Comparison of ENCODE assay signal across 20 cellular contexts in genomic region chr18:54169710-54170403, GRCh38. TPM values are rescaled to one million over a fixed set of nuclear protein-coding genes. Genes with fewer than 3 reads are reported as not detected.
DNase-seq lines count a peak whose midpoint lies in the region; ATAC-seq and TF ChIP-seq lines count a peak whose summit lies in the region.
"Had no signal": no experiment of that assay in that cellular context is flagged by ENCODE, and none has a peak within 500 bp of the region (broad histone marks: within the 10 kb centered on the region; RNA-seq: fewer than 3 reads in every experiment).

No MANE protein-coding gene starts in this region.

- POLR2A ChIA-PET in CD8-positive, alpha-beta memory T cell (lab: Charles Lee) = no interaction called here

- TF ChIP-seq POLR2A in body of pancreas (IDR thresholded peaks at IDR 0.05) = no peak

- H3K9me3 Mint-ChIP-seq in activated T-cell treated with anti-CD3 and anti-CD28 coated beads, Interleukin-2, amount 50 U/mL, for 72 hours = no peaks in the 10 kb centered on the region
- no peaks in the 10 kb centered on the region for H3K9me3 Mint-ChIP-seq in CD8-positive, alpha-beta memory T cell
- no peaks in the 10 kb centered on the region for H3K9me3 Mint-ChIP-seq in activated T-helper 1 cell treated with anti-CD3 and anti-CD28 coated beads, Interleukin-12 subunit alpha, Interleukin-12 subunit beta, Interleukin-2, Interleukin-4 antibody, amounts not matched to agents 30 ng/mL and 10 ng/mL and 1 ng/mL, durations not matched to agents 14 hours and 24 hours and 36 hours
- H3K9me3 Mint-ChIP-seq: CD4-positive, CD25-positive, alpha-beta regulatory T cell had no signal

- H3K9me3 ChIP-seq in CD8-positive, alpha-beta memory T cell (ENCODE audit: low read length) = no peaks in the 10 kb centered on the region
- H3K9me3 ChIP-seq in body of pancreas = no peaks in the 10 kb centered on the region
- H3K9me3 ChIP-seq: BLaER1 had no signal

- no peak overlapping the region for H3K4me3 ChIP-seq in CD8-positive, alpha-beta memory T cell (ENCODE audit: low read length)
- H3K4me3 ChIP-seq in body of pancreas = no peak overlapping the region
- H3K4me3 ChIP-seq: BLaER1, GM23248 had no signal

- no peak for DNase-seq in activated T-cell treated with anti-CD3 and anti-CD28 coated beads, Interleukin-2, amount 50 U/mL, for 72 hours
- DNase-seq in activated T-cell treated with anti-CD3 and anti-CD28 coated beads for 4 hours (no peak), left lobe of liver (ENCODE audit: low spot score) (no peak), NCI-H1436 (lab: John Stamatoyannopoulos, UW) (no peak), hippocampal formation (lab: John Stamatoyannopoulos, UW) (no peak), body of pancreas (no peak)
- DNase-seq in CD8-positive, alpha-beta memory T cell = no peak
- no peak for DNase-seq in activated T-helper 1 cell treated with anti-CD3 and anti-CD28 coated beads, Interleukin-12 subunit alpha, Interleukin-12 subunit beta, Interleukin-2, Interleukin-4 antibody, amounts not matched to agents 30 ng/mL and 10 ng/mL and 1 ng/mL, durations not matched to agents 14 hours and 24 hours and 36 hours (ENCODE audit: low spot score)
- DNase-seq: CD4-positive, CD25-positive, alpha-beta regulatory T cell; DMS53; H7; Kasumi-1; NCI-H1092 treated with DMSO at 0.1 percent for 48 hours; NCI-H1436 treated with DMSO at 0.1 percent for 48 hours; NCI-H187 treated with DMSO at 0.1 percent for 48 hours; NCI-H2107; NCI-H524 treated with DMSO at 0.1 percent for 48 hours; NCI-H774 had no signal

- H3K27ac ChIP-seq in CD8-positive, alpha-beta memory T cell (ENCODE audit: low read depth, low read length) = no peak overlapping the region
- H3K27ac ChIP-seq in body of pancreas = no peak overlapping the region
- H3K27ac ChIP-seq: BLaER1, GM23248 had no signal

- peak overlapping the region; percentile 39 for H3K27ac Mint-ChIP-seq in activated T-cell treated with anti-CD3 and anti-CD28 coated beads, Interleukin-2, amount 50 U/mL, for 72 hours
- peak overlapping the region in 5 of 8 donors; percentile 20 to 53 (median 26) for H3K27ac Mint-ChIP-seq in CD8-positive, alpha-beta memory T cell
- peak overlapping the region; percentile 55 for H3K27ac Mint-ChIP-seq in activated T-helper 1 cell treated with anti-CD3 and anti-CD28 coated beads, Interleukin-12 subunit alpha, Interleukin-12 subunit beta, Interleukin-2, Interleukin-4 antibody, amounts not matched to agents 30 ng/mL and 10 ng/mL and 1 ng/mL, durations not matched to agents 14 hours and 24 hours and 36 hours

- ATAC-seq in activated T-cell treated with anti-CD3 and anti-CD28 coated beads, Interleukin-2, amount 50 U/mL, for 72 hours (replicated peaks in 1 of 2) = no peak
- peak; percentile 56 for ATAC-seq in left lobe of liver
- ATAC-seq in body of pancreas = no peak

- no peaks in the 10 kb centered on the region for H3K27me3 Mint-ChIP-seq in activated T-cell treated with anti-CD3 and anti-CD28 coated beads, Interleukin-2, amount 50 U/mL, for 72 hours (ENCODE audit: low read depth)
- H3K27me3 Mint-ChIP-seq in CD8-positive, alpha-beta memory T cell = no peaks in the 10 kb centered on the region
- no peaks in the 10 kb centered on the region for H3K27me3 Mint-ChIP-seq in activated T-helper 1 cell treated with anti-CD3 and anti-CD28 coated beads, Interleukin-12 subunit alpha, Interleukin-12 subunit beta, Interleukin-2, Interleukin-4 antibody, amounts not matched to agents 30 ng/mL and 10 ng/mL and 1 ng/mL, durations not matched to agents 14 hours and 24 hours and 36 hours (ENCODE audit: insufficient read depth)
- H3K27me3 Mint-ChIP-seq: CD4-positive, CD25-positive, alpha-beta regulatory T cell had no signal

- peaks cover 2 to 11% of the 10 kb centered on the region in 2 donors for H3K36me3 Mint-ChIP-seq in activated T-cell treated with anti-CD3 and anti-CD28 coated beads, Interleukin-2, amount 50 U/mL, for 72 hours (ENCODE audit: insufficient read depth in 2 of 2)
- peaks cover 0 to 72% (median 10%) of the 10 kb centered on the region in 3 donors for H3K36me3 Mint-ChIP-seq in CD8-positive, alpha-beta memory T cell
- peaks cover 40% of the 10 kb centered on the region for H3K36me3 Mint-ChIP-seq in activated T-helper 1 cell treated with anti-CD3 and anti-CD28 coated beads, Interleukin-12 subunit alpha, Interleukin-12 subunit beta, Interleukin-2, Interleukin-4 antibody, amounts not matched to agents 30 ng/mL and 10 ng/mL and 1 ng/mL, durations not matched to agents 14 hours and 24 hours and 36 hours (ENCODE audit: low read depth)

- TF ChIP-seq CTCF in body of pancreas (IDR thresholded peaks at IDR 0.05) = no peak

- H3K36me3 ChIP-seq in CD8-positive, alpha-beta memory T cell (ENCODE audit: insufficient read depth, low read length) = peaks cover 6% of the 10 kb centered on the region
- peaks cover 0 to 4% of the 10 kb centered on the region in 2 donors for H3K36me3 ChIP-seq in body of pancreas (replicated peaks in 1 of 2; ENCODE audit: insufficient read depth in 1 of 2, low read depth in 2 of 2)

- CTCF ChIA-PET in CD8-positive, alpha-beta memory T cell (lab: Charles Lee) = no interaction called here

- no peaks in the 10 kb centered on the region for H3K27me3 ChIP-seq in CD8-positive, alpha-beta memory T cell (ENCODE audit: insufficient read depth, low read length, poor library complexity, severe bottlenecking)
- no peaks in the 10 kb centered on the region for H3K27me3 ChIP-seq in body of pancreas
- H3K27me3 ChIP-seq: BLaER1 had no signal

- H3K4me1 ChIP-seq in CD8-positive, alpha-beta memory T cell (ENCODE audit: insufficient read depth, low read length) = no peaks in the 10 kb centered on the region
- H3K4me1 ChIP-seq in body of pancreas = no peaks in the 10 kb centered on the region
- H3K4me1 ChIP-seq: BLaER1 had no signal

- H3K4me3 Mint-ChIP-seq in activated T-cell treated with anti-CD3 and anti-CD28 coated beads, Interleukin-2, amount 50 U/mL, for 72 hours = no peak overlapping the region
- H3K4me3 Mint-ChIP-seq in CD8-positive, alpha-beta memory T cell = no peak overlapping the region
- no peak overlapping the region for H3K4me3 Mint-ChIP-seq in activated T-helper 1 cell treated with anti-CD3 and anti-CD28 coated beads, Interleukin-12 subunit alpha, Interleukin-12 subunit beta, Interleukin-2, Interleukin-4 antibody, amounts not matched to agents 30 ng/mL and 10 ng/mL and 1 ng/mL, durations not matched to agents 14 hours and 24 hours and 36 hours
- H3K4me3 Mint-ChIP-seq: CD4-positive, CD25-positive, alpha-beta regulatory T cell had no signal

- intact Hi-C loops in activated T-helper 1 cell treated with anti-CD3 and anti-CD28 coated beads, Interleukin-12 subunit alpha, Interleukin-12 subunit beta, Interleukin-2, Interleukin-4 antibody, amounts not matched to agents 30 ng/mL and 10 ng/mL and 1 ng/mL, durations not matched to agents 14 hours and 24 hours and 36 hours (cut with micrococcal nuclease) = no loop called here
- intact Hi-C loops in body of pancreas (cut with DNase I) = no loop called here

- 84 to 90% methylated on average over 3 of the region's 3 CpGs for WGBS in body of pancreas, 2 donors

- peaks cover 23% of the 10 kb centered on the region for H3K4me1 Mint-ChIP-seq in activated T-cell treated with anti-CD3 and anti-CD28 coated beads, Interleukin-2, amount 50 U/mL, for 72 hours (ENCODE audit: low read depth)
- peaks cover 18 to 37% (median 25%) of the 10 kb centered on the region in 3 donors for H3K4me1 Mint-ChIP-seq in CD8-positive, alpha-beta memory T cell
- H3K4me1 Mint-ChIP-seq in activated T-helper 1 cell treated with anti-CD3 and anti-CD28 coated beads, Interleukin-12 subunit alpha, Interleukin-12 subunit beta, Interleukin-2, Interleukin-4 antibody, amounts not matched to agents 30 ng/mL and 10 ng/mL and 1 ng/mL, durations not matched to agents 14 hours and 24 hours and 36 hours (ENCODE audit: low read depth) = peaks cover 72% of the 10 kb centered on the region

RNA-seq across cellular contexts. Expression of gene MBD2, which starts 54.6 kb away (rescaled TPM):
- total RNA-seq in activated T-cell treated with anti-CD3 and anti-CD28 coated beads, Interleukin-2, amount 50 U/mL, for 72 hours = 100 to 1,000 TPM; 206 to 207 TPM
- total RNA-seq in CD8-positive, alpha-beta memory T cell = 100 to 1,000 TPM; 195 to 201 TPM
- 27.2 TPM for polyA plus RNA-seq in CD8-positive, alpha-beta memory T cell
- total RNA-seq in activated T-helper 1 cell treated with anti-CD3 and anti-CD28 coated beads, Interleukin-12 subunit alpha, Interleukin-12 subunit beta, Interleukin-2, Interleukin-4 antibody, amounts not matched to agents 30 ng/mL and 10 ng/mL and 1 ng/mL, durations not matched to agents 14 hours and 24 hours and 36 hours = 223 and 242 TPM in 2 replicates
- total RNA-seq in left lobe of liver (29.1 TPM), body of pancreas (10 to 100 TPM; 26.4 to 29.1 TPM)
